In the genomic region with DNA sequence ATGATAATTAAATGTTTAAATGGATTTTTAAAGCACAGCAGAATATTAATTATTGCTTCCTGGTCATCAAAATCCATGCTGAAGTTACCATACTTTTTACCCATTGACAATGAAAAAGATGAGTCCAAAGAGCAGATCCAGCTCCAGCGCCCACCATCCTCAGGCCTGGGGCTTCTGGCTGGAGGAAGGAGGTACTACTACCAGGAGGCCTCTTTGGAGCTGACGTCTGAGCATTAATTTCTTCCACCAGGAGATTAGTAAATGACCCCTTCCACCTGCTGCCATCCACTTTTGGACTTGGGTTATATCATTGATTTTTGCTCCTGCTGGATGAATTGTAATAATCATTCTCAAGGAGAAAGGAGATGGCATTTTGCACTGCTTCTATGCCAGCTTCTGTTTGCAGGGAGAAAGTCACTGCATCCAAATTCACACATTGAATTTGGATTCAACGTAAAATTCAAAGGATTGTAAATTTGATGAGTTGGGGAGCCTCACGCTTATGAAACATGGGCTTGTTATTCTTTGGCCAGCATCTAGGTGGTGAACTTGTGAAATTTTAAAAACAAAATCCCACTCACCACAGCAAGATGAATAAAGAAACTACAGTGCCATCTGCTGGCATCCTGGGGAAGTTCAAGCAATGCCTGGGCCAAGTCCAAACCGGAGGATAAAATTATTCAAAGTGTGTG, we compare ENCODE assay signal across 9 cellular contexts.
DNase-seq lines count a peak whose midpoint lies in the region; ATAC-seq and TF ChIP-seq lines count a peak whose summit lies in the region.
"Had no signal": no experiment of that assay in that cellular context is flagged by ENCODE, and none has a peak within 500 bp of the region (broad histone marks: within the 10 kb centered on the region; RNA-seq: fewer than 3 reads in every experiment).

No MANE protein-coding gene starts in this region.

- no peak overlapping the region for H3K27ac ChIP-seq in HL-60 (replicated peaks)
- peak overlapping the region in 1 of 4 donors; percentile 81 for H3K27ac ChIP-seq in tibial nerve

- peaks cover 1% of the 10 kb centered on the region for H3K4me1 Mint-ChIP-seq in activated T-cell treated with anti-CD3 and anti-CD28 coated beads, Interleukin-2, amount 50 U/mL, for 24 hours (ENCODE audit: low read depth)

- peak; percentile 74 for ATAC-seq in GM19397 (IDR thresholded peaks at IDR 0.05; ENCODE audit: unreplicated experiment)

- TF ChIP-seq EP300 in tibial nerve (IDR thresholded peaks at IDR 0.05), result peak in 1 of 2 donors; percentile 64

- DNase-seq in COR-L47 (lab: John Stamatoyannopoulos, UW), result peak; percentile 24
- peak; percentile 39 to 44 for DNase-seq in HL-60 (ENCODE audit: low read depth in 1 of 2, low spot score in 1 of 2)
- DNase-seq in NOMO-1 treated with dmso at 0.1 percent for 144 hours (lab: John Stamatoyannopoulos, UW; ENCODE audit: unreplicated experiment), result peak; percentile 42
- peak; percentile 69 for DNase-seq in activated T-cell treated with anti-CD3 and anti-CD28 coated beads, Interleukin-2, amount 50 U/mL, for 24 hours
- DNase-seq in fibroblast of pulmonary artery (ENCODE audit: low read depth), result peak; percentile 87
- DNase-seq in non-pigmented ciliary epithelial cell (ENCODE audit: low read depth), result peak; percentile 54
- peak; percentile 70 to 94 for DNase-seq in tibial nerve (ENCODE audit: low spot score in 2 of 2)

- H3K27me3 ChIP-seq in HL-60 (ENCODE audit: insufficient read depth, poor library complexity, severe bottlenecking) (no peaks in the 10 kb centered on the region), tibial nerve (no peaks in the 10 kb centered on the region)

- H3K36me3 Mint-ChIP-seq in activated T-cell treated with anti-CD3 and anti-CD28 coated beads, Interleukin-2, amount 50 U/mL, for 24 hours (ENCODE audit: low read depth), result no peaks in the 10 kb centered on the region
- H3K36me3 Mint-ChIP-seq: activated naive CD4-positive, alpha-beta T cell treated with anti-CD3 and anti-CD28 coated beads, Interleukin-2, amount 50 U/mL, for 72 hours had no signal

- H3K36me3 ChIP-seq in tibial nerve, result peaks cover 0 to 1% (median 0%) of the 10 kb centered on the region in 3 donors

- 36 to 37% methylated on average over 5 of the region's 5 CpGs for WGBS in tibial nerve, 2 donors

- H3K4me3 ChIP-seq in HL-60 (replicated peaks; ENCODE audit: insufficient read depth, low read length) (no peak overlapping the region), fibroblast of pulmonary artery (replicated peaks; ENCODE audit: low read depth, low read length) (no peak overlapping the region), tibial nerve (no peak overlapping the region)

- TF ChIP-seq CTCF in HL-60 (IDR thresholded peaks at IDR 0.05; ENCODE audit: insufficient read depth, low read length) (peak; percentile 71), fibroblast of pulmonary artery (IDR thresholded peaks at IDR 0.05; ENCODE audit: low read length, missing control alignments) (peak; percentile 93), tibial nerve (IDR thresholded peaks at IDR 0.05) (peak; percentile 85 to 91 (median 88))

- no peak overlapping the region for H3K4me3 Mint-ChIP-seq in activated T-cell treated with anti-CD3 and anti-CD28 coated beads, Interleukin-2, amount 50 U/mL, for 24 hours

- TF ChIP-seq POLR2A in tibial nerve (IDR thresholded peaks at IDR 0.05), result no peak

- no peaks in the 10 kb centered on the region for H3K9me3 ChIP-seq in tibial nerve

- no peak overlapping the region for H3K27ac Mint-ChIP-seq in activated T-cell treated with anti-CD3 and anti-CD28 coated beads, Interleukin-2, amount 50 U/mL, for 24 hours

- H3K27me3 Mint-ChIP-seq in activated T-cell treated with anti-CD3 and anti-CD28 coated beads, Interleukin-2, amount 50 U/mL, for 24 hours, result peaks cover 19% of the 10 kb centered on the region

- no peaks in the 10 kb centered on the region for H3K9me3 Mint-ChIP-seq in activated T-cell treated with anti-CD3 and anti-CD28 coated beads, Interleukin-2, amount 50 U/mL, for 24 hours
- H3K9me3 Mint-ChIP-seq: activated naive CD4-positive, alpha-beta T cell treated with anti-CD3 and anti-CD28 coated beads, Interleukin-2, amount 50 U/mL, for 72 hours had no signal

- peaks cover 0 to 61% (median 14%) of the 10 kb centered on the region in 4 donors for H3K4me1 ChIP-seq in tibial nerve

Comparison
In these comparisons a context has a peak if more than half of its experiments do, and no peak if none do; other contexts are left out.
1. DNase-seq: peak in every context shown above with its lines; median percentile 87 in fibroblast of pulmonary artery; 82 in tibial nerve; 69 in activated T-cell treated with anti-CD3 and anti-CD28 coated beads, Interleukin-2, amount 50 U/mL, for 24 hours; 54 in non-pigmented ciliary epithelial cell; 42 in NOMO-1 treated with dmso at 0.1 percent for 144 hours; 42 in HL-60; 24 in COR-L47.